ENCODE assay signal across 8 cellular contexts in genomic region chr1:148334339-148335130, GRCh38.
DNase-seq lines count a peak whose midpoint lies in the region; ATAC-seq and TF ChIP-seq lines count a peak whose summit lies in the region.

No MANE protein-coding gene starts in this region.

- POLR2A ChIA-PET in CD4-positive, alpha-beta T cell (lab: Charles Lee): interaction anchor here (0.6 to 4.0 kb wide), 18 partner anchors 11 to 1250 kb away, joined by 3 to 32 read pairs (median 4); no protein-coding TSS in a partner anchor

- no peaks in the 10 kb centered on the region for H3K9me3 ChIP-seq in CD4-positive, alpha-beta T cell (ENCODE audit: control insufficient read depth, low read length)
- 0 out of 2 replicates have a peak, but pooled peaks cover 3% of the 10 kb centered on the region for H3K9me3 ChIP-seq in OCI-LY1 (ENCODE audit: low read length)
- no peaks in the 10 kb centered on the region for H3K9me3 ChIP-seq in esophagus (ENCODE audit: control insufficient read depth in 2 of 2, insufficient read depth in 1 of 2, low read depth in 1 of 2, low read length in 1 of 2)
- H3K9me3 ChIP-seq in muscle layer of duodenum (ENCODE audit: control insufficient read depth in 1 of 2, low read length in 2 of 2): no peaks in the 10 kb centered on the region

- TF ChIP-seq CTCF in CD4-positive, alpha-beta T cell (IDR thresholded peaks at IDR 0.05): no peak
- no peak for TF ChIP-seq CTCF in OCI-LY1 (IDR thresholded peaks at IDR 0.05; ENCODE audit: low read length)

- no peaks in the 10 kb centered on the region for H4K20me1 ChIP-seq in OCI-LY1 (ENCODE audit: insufficient read depth, low read length)

- H3K9ac ChIP-seq in OCI-LY1 (ENCODE audit: low read length): peak overlapping the region; percentile 71

- H3F3A ChIP-seq in OCI-LY1 (ENCODE audit: insufficient read depth, low read length): no peaks in the 10 kb centered on the region

- H3K4me1 ChIP-seq in OCI-LY1 (ENCODE audit: insufficient read depth, low read length, severe bottlenecking) (peaks cover 14% of the 10 kb centered on the region), esophagus (ENCODE audit: control insufficient read depth in 2 of 2, insufficient read depth in 2 of 2, low read length in 1 of 2) (no peaks in the 10 kb centered on the region), muscle layer of duodenum (ENCODE audit: control insufficient read depth in 1 of 2, insufficient read depth in 2 of 2, low read length in 2 of 2) (peaks cover 0 to 15% of the 10 kb centered on the region in 2 donors)

- peak overlapping the region; percentile 96 for H3K27ac Mint-ChIP-seq in CD4-positive, alpha-beta T cell

- H3K4me2 ChIP-seq in OCI-LY1 (ENCODE audit: low read length): peak overlapping the region; percentile 74

- H3K36me3 ChIP-seq in OCI-LY1 (ENCODE audit: insufficient read depth, low read length) (peaks cover 3% of the 10 kb centered on the region; the same call in 1 of the 2 replicates), esophagus (ENCODE audit: control insufficient read depth in 2 of 2, insufficient read depth in 2 of 2, low read length in 1 of 2) (no peaks in the 10 kb centered on the region), muscle layer of duodenum (ENCODE audit: control insufficient read depth in 1 of 2, insufficient read depth in 2 of 2, low read length in 2 of 2) (no peaks in the 10 kb centered on the region)

- H3K4me3 Mint-ChIP-seq in CD4-positive, alpha-beta T cell: peak overlapping the region; percentile 95

- H3K36me3 Mint-ChIP-seq in CD4-positive, alpha-beta T cell (ENCODE audit: low read depth): peaks cover 9% of the 10 kb centered on the region

- H3K9me2 ChIP-seq in OCI-LY1 (ENCODE audit: low read depth, low read length): no peaks in the 10 kb centered on the region

- CTCF ChIA-PET in CD4-positive, alpha-beta T cell (lab: Charles Lee): interaction anchor here (1.0 to 2.3 kb wide), 2 partner anchors 11 to 13 kb away, joined by 3 to 6 read pairs; no protein-coding TSS in a partner anchor

- H3K79me2 ChIP-seq in OCI-LY1 (ENCODE audit: insufficient read depth, low read length): no peaks in the 10 kb centered on the region

- no peaks in the 10 kb centered on the region for H3K9me3 Mint-ChIP-seq in CD4-positive, alpha-beta T cell

- peaks cover 6% of the 10 kb centered on the region for H3K27me3 ChIP-seq in CD4-positive, alpha-beta T cell (ENCODE audit: control insufficient read depth, insufficient read depth, low read length)
- peaks cover 4% of the 10 kb centered on the region; the same call in 1 of the 2 replicates for H3K27me3 ChIP-seq in OCI-LY1 (ENCODE audit: insufficient read depth, low read length)
- H3K27me3 ChIP-seq in esophagus (ENCODE audit: control insufficient read depth in 1 of 2, insufficient read depth in 2 of 2, low read length in 2 of 2): no peaks in the 10 kb centered on the region
- H3K27me3 ChIP-seq in muscle layer of duodenum (ENCODE audit: low read depth, low read length): peaks cover 10% of the 10 kb centered on the region

- peak overlapping the region; percentile 50 for H3K27ac ChIP-seq in CD4-positive, alpha-beta T cell (ENCODE audit: low read depth, low read length)
- peak overlapping the region; percentile 56 for H3K27ac ChIP-seq in OCI-LY1 (ENCODE audit: low read depth, low read length, poor library complexity, severe bottlenecking)
- H3K27ac ChIP-seq in esophagus (ENCODE audit: low read depth in 2 of 2, low read length in 1 of 2): peak overlapping the region; percentile 42 to 97
- H3K27ac ChIP-seq in muscle layer of duodenum (ENCODE audit: low read length): peak overlapping the region; percentile 74

- peak; percentile 75 for ATAC-seq in CD4-positive, alpha-beta T cell (ENCODE audit: poor library complexity)
- peak; percentile 64 for ATAC-seq in GM19463 (IDR thresholded peaks at IDR 0.05; ENCODE audit: unreplicated experiment)

- peaks cover 38% of the 10 kb centered on the region for H3K4me1 Mint-ChIP-seq in CD4-positive, alpha-beta T cell (ENCODE audit: low read depth)

- peaks cover 6% of the 10 kb centered on the region for H3K27me3 Mint-ChIP-seq in CD4-positive, alpha-beta T cell

- peak overlapping the region; percentile 62 for H3K4me3 ChIP-seq in OCI-LY1 (ENCODE audit: low read depth, low read length, poor library complexity, severe bottlenecking)
- H3K4me3 ChIP-seq in esophagus (ENCODE audit: low read depth in 1 of 2, low read length in 2 of 2): peak overlapping the region; percentile 51 to 62
- H3K4me3 ChIP-seq in muscle layer of duodenum (ENCODE audit: low read depth in 1 of 2, low read length in 2 of 2): peak overlapping the region; percentile 66 to 71

- 0 out of 2 replicates have a peak overlapping the region, but pooled peaks have one; percentile 6 for H2AFZ ChIP-seq in OCI-LY1 (ENCODE audit: low read length)

- DNase-seq in CD4-positive, alpha-beta T cell: peak; percentile 52 to 81 (median 63)
- DNase-seq in HS-27A (ENCODE audit: low read depth): peak; percentile 58
- DNase-seq in activated T-cell treated with anti-CD3 and anti-CD28 coated beads for 4 hours: peak; percentile 52
- DNase-seq in stimulated activated CD8-positive, alpha-beta memory T cell treated with anti-CD3 and anti-CD28 coated beads, Interleukin-7, amount 100 ng/mL, for 1 hour (ENCODE audit: low read depth in 2 of 2): peak; percentile 49 to 56

- 0 to 1% methylated on average over 33 of the region's 33 CpGs for WGBS in esophagus, 2 donors

- intact Hi-C loops in CD4-positive, alpha-beta T cell (cut with DNase I, micrococcal nuclease): loop anchor here in 1 of 2 experiments (5.0 kb wide), 2 partner anchors 52 to 72 kb away; no protein-coding TSS in a partner anchor

Comparison
In these comparisons a context has a peak if more than half of its experiments do, and no peak if none do; other contexts are left out.
1. Peak in every context shown above with its lines: DNase-seq, ATAC-seq, H3K4me3 ChIP-seq and H3K27ac ChIP-seq.